Comparison of ENCODE assay signal across 8 cellular contexts in the genomic region with DNA sequence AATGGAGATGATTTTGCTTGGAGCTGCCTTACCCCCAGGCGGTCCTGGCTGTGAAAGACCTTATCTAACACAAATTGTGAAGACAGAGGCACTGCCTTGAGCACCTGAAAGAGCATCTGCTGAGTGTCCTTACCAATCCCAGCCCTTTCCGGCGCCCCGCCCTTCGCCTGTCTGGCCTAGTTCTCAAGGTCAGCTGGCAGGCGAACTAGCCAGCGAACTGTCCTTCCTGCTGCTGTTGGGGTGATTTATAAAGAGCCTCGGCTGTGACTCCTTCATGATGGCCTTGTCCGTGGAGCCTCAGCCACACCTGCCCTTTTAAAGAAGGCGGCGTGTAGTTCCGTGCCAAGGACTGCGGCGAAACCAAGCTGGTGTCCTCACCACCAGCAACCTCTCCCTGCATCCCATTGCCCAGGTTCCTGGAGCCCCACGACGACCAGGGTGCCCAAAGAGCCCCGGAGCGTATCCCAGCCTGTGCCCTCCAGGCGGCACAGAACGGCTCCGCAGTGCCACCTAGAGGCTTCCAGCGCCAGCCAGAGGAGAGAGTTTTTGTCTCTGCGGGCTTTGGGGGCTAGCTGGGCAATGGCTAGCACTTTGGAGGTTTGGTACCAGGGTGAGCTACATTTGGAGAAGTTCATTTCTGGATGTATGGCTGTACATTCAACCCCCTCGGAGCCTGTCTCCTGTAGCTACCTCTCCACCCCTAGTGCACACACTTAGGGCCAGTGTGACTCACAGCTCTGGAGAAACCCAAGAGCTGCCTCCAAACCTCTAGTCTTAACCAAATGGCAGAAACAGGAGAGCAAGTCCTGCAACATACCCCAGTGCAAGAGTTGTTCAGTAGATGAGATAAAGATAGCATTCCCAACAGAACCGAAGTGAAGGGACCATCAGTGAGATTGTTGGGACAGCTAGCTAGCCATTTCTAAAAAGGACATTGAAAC. TPM values are rescaled to one million over a fixed set of nuclear protein-coding genes. Genes with fewer than 3 reads are reported as not detected.
DNase-seq lines count a peak whose midpoint lies in the region; ATAC-seq and TF ChIP-seq lines count a peak whose summit lies in the region.

No MANE protein-coding gene starts in this region.

- intact Hi-C loops in esophagus muscularis mucosa (cut with DNase I): loop anchor here (5.0 kb wide), 1 partner anchor 208 kb away; no protein-coding TSS in a partner anchor

- no peaks in the 10 kb centered on the region for H3K9me3 Mint-ChIP-seq in activated CD4-positive, alpha-beta memory T cell treated with anti-CD3 and anti-CD28 coated beads, Interleukin-2, amount 10 ng/mL, durations not matched to agents 7 days and 5 days
- no peaks in the 10 kb centered on the region for H3K9me3 Mint-ChIP-seq in neural progenitor cell

- H3K36me3 ChIP-seq in esophagus muscularis mucosa (no peaks in the 10 kb centered on the region), neural progenitor cell (no peaks in the 10 kb centered on the region)

- no peaks in the 10 kb centered on the region for H3K36me3 Mint-ChIP-seq in activated CD4-positive, alpha-beta memory T cell treated with anti-CD3 and anti-CD28 coated beads, Interleukin-2, amount 10 ng/mL, durations not matched to agents 7 days and 5 days (ENCODE audit: low read depth)
- H3K36me3 Mint-ChIP-seq in neural progenitor cell: no peaks in the 10 kb centered on the region

- DNase-seq in EH (ENCODE audit: low read depth) (peak; percentile 26), NB4 (ENCODE audit: low read depth) (peak; percentile 30), esophagus muscularis mucosa (ENCODE audit: extremely low spot score) (no peak), neural progenitor cell (ENCODE audit: low spot score) (peak; percentile 64), NCI-H226 (no peak), foreskin melanocyte (no peak)
- peak; percentile 34 for DNase-seq in activated CD4-positive, alpha-beta memory T cell treated with anti-CD3 and anti-CD28 coated beads, Interleukin-2, amount 10 ng/mL, durations not matched to agents 7 days and 5 days

- H4K20me1 ChIP-seq in neural progenitor cell (ENCODE audit: low read depth): no peaks in the 10 kb centered on the region

- TF ChIP-seq CTCF in NB4 (IDR thresholded peaks at IDR 0.05; ENCODE audit: low read depth, low read length) (peak; percentile 79), esophagus muscularis mucosa (IDR thresholded peaks at IDR 0.05) (peak; percentile 25 to 57 (median 41)), neural progenitor cell (IDR thresholded peaks at IDR 0.05) (peak; percentile 70)

- CTCF ChIA-PET in activated CD4-positive, alpha-beta memory T cell treated with anti-CD3 and anti-CD28 coated beads, Interleukin-2, amount 10 ng/mL, durations not matched to agents 7 days and 5 days (lab: Charles Lee): interaction anchor here (0.7 to 2.3 kb wide), 6 partner anchors 31 to 209 kb away, joined by 3 to 12 read pairs (median 4); a partner anchor contains a TSS

- H3K79me2 ChIP-seq in neural progenitor cell (ENCODE audit: low read depth): no peaks in the 10 kb centered on the region

- peak overlapping the region; percentile 66 for H3K4me2 ChIP-seq in neural progenitor cell

- H3K27me3 Mint-ChIP-seq in activated CD4-positive, alpha-beta memory T cell treated with anti-CD3 and anti-CD28 coated beads, Interleukin-2, amount 10 ng/mL, durations not matched to agents 7 days and 5 days: peaks cover 8% of the 10 kb centered on the region
- H3K27me3 Mint-ChIP-seq in neural progenitor cell (ENCODE audit: insufficient read depth, low read depth): peaks cover 4% of the 10 kb centered on the region

- 19% methylated on average over 11 of the region's 25 CpGs for WGBS in esophagus muscularis mucosa

- H3K4me3 Mint-ChIP-seq in activated CD4-positive, alpha-beta memory T cell treated with anti-CD3 and anti-CD28 coated beads, Interleukin-2, amount 10 ng/mL, durations not matched to agents 7 days and 5 days: no peak overlapping the region
- no peak overlapping the region for H3K4me3 Mint-ChIP-seq in neural progenitor cell

- H3K27me3 ChIP-seq in esophagus muscularis mucosa (peaks cover 0 to 2% (median 0%) of the 10 kb centered on the region in 4 donors), neural progenitor cell (no peaks in the 10 kb centered on the region)

- H2AFZ ChIP-seq in neural progenitor cell (replicated peaks): no peak overlapping the region

- peak; percentile 73 for ATAC-seq in GM21619 (IDR thresholded peaks at IDR 0.05; ENCODE audit: unreplicated experiment)

- no peak overlapping the region for H3K27ac Mint-ChIP-seq in activated CD4-positive, alpha-beta memory T cell treated with anti-CD3 and anti-CD28 coated beads, Interleukin-2, amount 10 ng/mL, durations not matched to agents 7 days and 5 days
- no peak overlapping the region for H3K27ac Mint-ChIP-seq in neural progenitor cell

- H3K4me1 Mint-ChIP-seq in activated CD4-positive, alpha-beta memory T cell treated with anti-CD3 and anti-CD28 coated beads, Interleukin-2, amount 10 ng/mL, durations not matched to agents 7 days and 5 days: no peaks in the 10 kb centered on the region
- H3K4me1 Mint-ChIP-seq in neural progenitor cell: peaks cover 5% of the 10 kb centered on the region

- TF ChIP-seq POLR2A in NB4 (IDR thresholded peaks at IDR 0.05; ENCODE audit: extremely low read depth, insufficient read length) (no peak), esophagus muscularis mucosa (IDR thresholded peaks at IDR 0.05; ENCODE audit: low read depth) (no peak)

- H3K4me1 ChIP-seq in esophagus muscularis mucosa (peaks cover 0 to 8% (median 2%) of the 10 kb centered on the region in 4 donors), neural progenitor cell (peaks cover 4% of the 10 kb centered on the region)

- H3F3A ChIP-seq in neural progenitor cell (ENCODE audit: low read depth): peaks cover 5% of the 10 kb centered on the region

- TF ChIP-seq EP300 in esophagus muscularis mucosa (IDR thresholded peaks at IDR 0.05): no peak

- H3K4me3 ChIP-seq in NB4 (ENCODE audit: low read depth, low read length) (no peak overlapping the region), esophagus muscularis mucosa (peak overlapping the region in 2 of 4 donors; percentile 22 to 35), neural progenitor cell (peak overlapping the region; percentile 27)

- no peak overlapping the region for H3K9ac ChIP-seq in neural progenitor cell

- H3K9me3 ChIP-seq in esophagus muscularis mucosa: no peaks in the 10 kb centered on the region
- H3K9me3 ChIP-seq in neural progenitor cell (ENCODE audit: low read depth): no peaks in the 10 kb centered on the region

- H3K27ac ChIP-seq in esophagus muscularis mucosa (replicated peaks in 1 of 4): no peak overlapping the region
- no peak overlapping the region for H3K27ac ChIP-seq in neural progenitor cell

- POLR2A ChIA-PET in activated CD4-positive, alpha-beta memory T cell treated with anti-CD3 and anti-CD28 coated beads, Interleukin-2, amount 10 ng/mL, durations not matched to agents 7 days and 5 days (lab: Charles Lee): no interaction called here

RNA-seq across cellular contexts. Expression of a gene that starts 36.8 kb away (rescaled TPM):
- total RNA-seq in activated CD4-positive, alpha-beta memory T cell treated with anti-CD3 and anti-CD28 coated beads, Interleukin-2, amount 10 ng/mL, durations not matched to agents 7 days and 5 days: 10 to 100 TPM; 39.8 to 40.3 TPM
- total RNA-seq in esophagus muscularis mucosa (10 to 100 TPM; 17.9 to 28.3 (median 24.3) TPM), neural progenitor cell (ENCODE audit: low replicate concordance) (111 and 161 TPM in 2 replicates)

Comparison
In these comparisons a context has a peak if more than half of its experiments do, and no peak if none do; other contexts are left out.
1. DNase-seq: peak in EH (single experiment), NB4 (single experiment), activated CD4-positive, alpha-beta memory T cell treated with anti-CD3 and anti-CD28 coated beads, Interleukin-2, amount 10 ng/mL, durations not matched to agents 7 days and 5 days (single experiment) and neural progenitor cell (single experiment); none in esophagus muscularis mucosa (single experiment), NCI-H226 (single experiment) and foreskin melanocyte (single experiment).
2. Peak in every context shown above with its lines, with median percentiles within 50 percentile points of each other: CTCF ChIP-seq.